Comparison of ENCODE assay signal across 8 cellular contexts in the genomic region with DNA sequence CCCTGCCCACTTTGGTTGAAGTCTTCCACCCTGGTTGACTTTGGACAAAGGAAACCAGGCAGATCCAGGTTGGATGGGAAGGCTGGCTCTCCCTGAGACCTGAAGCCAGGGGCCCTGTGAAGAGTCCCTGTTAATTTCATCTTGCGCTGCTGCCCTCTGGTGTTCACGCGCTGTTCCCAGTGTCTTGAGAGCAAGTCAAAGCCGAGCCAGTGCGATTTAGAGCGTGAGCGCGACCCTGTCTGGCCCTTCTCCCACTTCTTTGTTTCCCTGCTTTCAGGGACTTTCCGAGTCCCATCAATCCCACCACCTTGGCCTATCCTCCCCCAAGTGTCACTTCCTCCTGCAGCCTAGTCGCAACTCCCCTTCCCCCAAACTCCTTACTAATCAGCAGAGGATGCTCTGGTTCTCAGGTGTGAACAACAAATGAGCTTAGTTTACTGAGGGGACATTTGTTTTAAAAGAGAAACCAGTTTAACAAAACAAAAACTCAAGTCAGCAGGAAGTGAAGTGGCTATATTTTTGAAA. TPM values are rescaled to one million over a fixed set of nuclear protein-coding genes. Genes with fewer than 3 reads are reported as not detected.
DNase-seq lines count a peak whose midpoint lies in the region; ATAC-seq and TF ChIP-seq lines count a peak whose summit lies in the region.

No MANE protein-coding gene starts in this region.

- no peaks in the 10 kb centered on the region for H3K9me3 ChIP-seq in liver (ENCODE audit: control insufficient read depth in 4 of 4, low read length in 3 of 4)

- H3K36me3 ChIP-seq in liver (ENCODE audit: control insufficient read depth in 4 of 4, insufficient read depth in 3 of 4, low read depth in 1 of 4, low read length in 3 of 4): no peaks in the 10 kb centered on the region

- H3K27me3 ChIP-seq in liver (ENCODE audit: control insufficient read depth in 4 of 4, insufficient read depth in 4 of 4, low read length in 3 of 4): no peaks in the 10 kb centered on the region

- H3K27ac ChIP-seq in VCaP (peak overlapping the region; percentile 24; the same call in 1 of the 2 replicates), liver (ENCODE audit: low read depth in 1 of 2, low read length in 2 of 2) (no peak overlapping the region)

- WGBS in liver: 2% methylated on average over 10 of the region's 10 CpGs

- TF ChIP-seq CTCF in GM13976 (IDR thresholded peaks at IDR 0.05; ENCODE audit: borderline replicate concordance, control extremely low read depth, extremely low read depth, insufficient read depth, missing control alignments) (peak; percentile 94), VCaP (conservative IDR thresholded peaks at IDR 0.05) (peak; percentile 94), liver (IDR thresholded peaks at IDR 0.05; ENCODE audit: low read depth, low read length, missing input control) (peak; percentile 86)

- TF ChIP-seq RAD21 in liver (IDR thresholded peaks at IDR 0.05): peak; percentile 90 to 96

- peaks cover 0 to 3% (median 1%) of the 10 kb centered on the region in 4 donors for H3K4me1 ChIP-seq in liver (ENCODE audit: control insufficient read depth in 4 of 4, insufficient read depth in 4 of 4, low read length in 3 of 4)

- H3K9ac ChIP-seq in liver (ENCODE audit: low read depth in 1 of 2, low read length in 2 of 2): no peak overlapping the region

- in situ Hi-C loops in GM13976 (cut with MboI; ENCODE audit: low sequenced_read_pairs, unreplicated experiment): loop anchor here (25.0 kb wide), 1 partner anchor 97 kb away; no protein-coding TSS in a partner anchor

- H3K4me3 ChIP-seq in liver (ENCODE audit: low read depth in 1 of 3, low read length in 3 of 3): no peak overlapping the region

- peak; percentile 37 for ATAC-seq in HG03175 (IDR thresholded peaks at IDR 0.05; ENCODE audit: unreplicated experiment)

- DNase-seq in GM13976 (ENCODE audit: low spot score) (peak; percentile 49), cerebellum (ENCODE audit: low spot score) (peak; percentile 61), SKM-1 treated with dmso at 0.1 percent for 144 hours (lab: John Stamatoyannopoulos, UW; ENCODE audit: unreplicated experiment) (no peak), OCI-M2 (lab: John Stamatoyannopoulos, UW; ENCODE audit: unreplicated experiment) (no peak)
- DNase-seq in stimulated activated CD4-positive, alpha-beta T cell treated with anti-CD3 and anti-CD28 coated beads, TNF-alpha, amount 100 ng/mL, for 48 hours (ENCODE audit: low read depth in 3 of 3): peak; percentile 71 to 86 (median 80)

TF ChIP-seq in liver, 16 proteins besides CTCF, POLR2A, EP300 and RAD21:
- TF ChIP-seq RXRA (IDR thresholded peaks at IDR 0.05) (no peak), SP1 (IDR thresholded peaks at IDR 0.05) (no peak), JUND (IDR thresholded peaks at IDR 0.05) (no peak), FOXA1 (IDR thresholded peaks at IDR 0.05) (no peak), NR2F2 (IDR thresholded peaks at IDR 0.05) (no peak), EGR1 (IDR thresholded peaks at IDR 0.05; ENCODE audit: low read depth in 2 of 2) (no peak), TAF1 (conservative IDR thresholded peaks at IDR 0.05) (no peak), ATF3 (IDR thresholded peaks at IDR 0.05) (no peak), HNF4G (IDR thresholded peaks at IDR 0.05) (no peak), FOXA2 (IDR thresholded peaks at IDR 0.05) (no peak), YY1 (IDR thresholded peaks at IDR 0.05) (no peak), HNF4A (conservative IDR thresholded peaks at IDR 0.05) (no peak), GABPA (IDR thresholded peaks at IDR 0.05 in 1 of 2, conservative IDR thresholded peaks at IDR 0.05 in 1 of 2) (no peak), ZBTB33 (IDR thresholded peaks at IDR 0.05) (no peak)
- TF ChIP-seq, protein P1, sequence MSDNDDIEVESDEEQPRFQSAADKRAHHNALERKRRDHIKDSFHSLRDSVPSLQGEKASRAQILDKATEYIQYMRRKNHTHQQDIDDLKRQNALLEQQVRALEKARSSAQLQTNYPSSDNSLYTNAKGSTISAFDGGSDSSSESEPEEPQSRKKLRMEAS (IDR thresholded peaks at IDR 0.05): no peak
- TF ChIP-seq, protein P2, sequence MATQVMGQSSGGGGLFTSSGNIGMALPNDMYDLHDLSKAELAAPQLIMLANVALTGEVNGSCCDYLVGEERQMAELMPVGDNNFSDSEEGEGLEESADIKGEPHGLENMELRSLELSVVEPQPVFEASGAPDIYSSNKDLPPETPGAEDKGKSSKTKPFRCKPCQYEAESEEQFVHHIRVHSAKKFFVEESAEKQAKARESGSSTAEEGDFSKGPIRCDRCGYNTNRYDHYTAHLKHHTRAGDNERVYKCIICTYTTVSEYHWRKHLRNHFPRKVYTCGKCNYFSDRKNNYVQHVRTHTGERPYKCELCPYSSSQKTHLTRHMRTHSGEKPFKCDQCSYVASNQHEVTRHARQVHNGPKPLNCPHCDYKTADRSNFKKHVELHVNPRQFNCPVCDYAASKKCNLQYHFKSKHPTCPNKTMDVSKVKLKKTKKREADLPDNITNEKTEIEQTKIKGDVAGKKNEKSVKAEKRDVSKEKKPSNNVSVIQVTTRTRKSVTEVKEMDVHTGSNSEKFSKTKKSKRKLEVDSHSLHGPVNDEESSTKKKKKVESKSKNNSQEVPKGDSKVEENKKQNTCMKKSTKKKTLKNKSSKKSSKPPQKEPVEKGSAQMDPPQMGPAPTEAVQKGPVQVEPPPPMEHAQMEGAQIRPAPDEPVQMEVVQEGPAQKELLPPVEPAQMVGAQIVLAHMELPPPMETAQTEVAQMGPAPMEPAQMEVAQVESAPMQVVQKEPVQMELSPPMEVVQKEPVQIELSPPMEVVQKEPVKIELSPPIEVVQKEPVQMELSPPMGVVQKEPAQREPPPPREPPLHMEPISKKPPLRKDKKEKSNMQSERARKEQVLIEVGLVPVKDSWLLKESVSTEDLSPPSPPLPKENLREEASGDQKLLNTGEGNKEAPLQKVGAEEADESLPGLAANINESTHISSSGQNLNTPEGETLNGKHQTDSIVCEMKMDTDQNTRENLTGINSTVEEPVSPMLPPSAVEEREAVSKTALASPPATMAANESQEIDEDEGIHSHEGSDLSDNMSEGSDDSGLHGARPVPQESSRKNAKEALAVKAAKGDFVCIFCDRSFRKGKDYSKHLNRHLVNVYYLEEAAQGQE (IDR thresholded peaks at IDR 0.05): no peak

RNA-seq across cellular contexts. Expression of gene CHRNA9, which starts 25.8 kb away (rescaled TPM):
- total RNA-seq in cerebellum (not detected), liver (not detected)
- polyA plus RNA-seq in liver: not detected

Comparison
In these comparisons a context has a peak if more than half of its experiments do, and no peak if none do; other contexts are left out.
1. DNase-seq: peak in GM13976 (single experiment), cerebellum (single experiment) and stimulated activated CD4-positive, alpha-beta T cell treated with anti-CD3 and anti-CD28 coated beads, TNF-alpha, amount 100 ng/mL, for 48 hours (3 of 3); none in SKM-1 treated with dmso at 0.1 percent for 144 hours (single experiment) and OCI-M2 (single experiment).
2. Peak in every context shown above with its lines, with median percentiles within 50 percentile points of each other: CTCF ChIP-seq.